ENCODE assay signal across 8 cellular contexts in genomic region chr2:38076710-38077430, GRCh38. TPM values are rescaled to one million over a fixed set of nuclear protein-coding genes. Genes with fewer than 3 reads are reported as not detected.
A peak's percentile ranks its signal among the peaks of the same experiment; 100 is the strongest.
DNase-seq lines count a peak whose midpoint lies in the region; ATAC-seq, FAIRE-seq and TF ChIP-seq lines count a peak whose summit lies in the region.

No MANE protein-coding gene starts in this region.

- H3K27me3 ChIP-seq in HL-60 (ENCODE audit: insufficient read depth, poor library complexity, severe bottlenecking) (no peaks in the 10 kb centered on the region), body of pancreas (no peaks in the 10 kb centered on the region), keratinocyte (ENCODE audit: control insufficient read depth, extremely low read depth, insufficient read depth, low read length) (peaks cover 33% of the 10 kb centered on the region)

- TF ChIP-seq CTCF in HL-60 (IDR thresholded peaks at IDR 0.05; ENCODE audit: insufficient read depth, low read length), result no peak
- peak in 4 of 7 experiments; percentile 21 to 37 (median 35) for TF ChIP-seq CTCF in body of pancreas (IDR thresholded peaks at IDR 0.05)
- peak in 2 of 3 experiments; percentile 10 to 57 for TF ChIP-seq CTCF in keratinocyte (optimal IDR thresholded peaks at IDR 0.05 in 1 of 3, IDR thresholded peaks at IDR 0.05 in 1 of 3, conservative IDR thresholded peaks at IDR 0.05 in 1 of 3; ENCODE audit: extremely low read depth in 1 of 3, insufficient read depth in 2 of 3, low read length in 3 of 3)

- H3K4me2 ChIP-seq in keratinocyte (ENCODE audit: control insufficient read depth, extremely low read depth, insufficient read depth, low read depth, low read length), result peak overlapping the region; percentile 89

- H3K9me3 ChIP-seq in body of pancreas (no peaks in the 10 kb centered on the region), keratinocyte (ENCODE audit: control insufficient read depth, low read depth, low read length) (peaks cover 3% of the 10 kb centered on the region)

- DNase-seq in CMK (ENCODE audit: low read depth) (peak; percentile 26), HL-60 (ENCODE audit: low read depth in 1 of 2, low spot score in 1 of 2) (peak; percentile 96 to 97), SIG-M5 (lab: John Stamatoyannopoulos, UW) (peak; percentile 4), body of pancreas (peak; percentile 62 to 68 (median 66)), keratinocyte (ENCODE audit: low read depth, low spot score) (no peak), NCI-H446 treated with DMSO at 0.1 percent for 48 hours (lab: John Stamatoyannopoulos, UW) (no peak)
- DNase-seq in stimulated activated CD4-positive, alpha-beta T cell treated with anti-CD3 and anti-CD28 coated beads, Interleukin-15, amount 100 ng/mL, for 48 hours (ENCODE audit: low read depth in 2 of 2), result peak; percentile 63 to 73

- dilution Hi-C loops in keratinocyte (cut with MboI; ENCODE audit: extremely low pct_ligation_motif_present, low sequenced_read_pairs), result no loop called here

- intact Hi-C loops in body of pancreas (cut with DNase I), result loop anchor here (10.0 kb wide), 1 partner anchor 198 kb away; no protein-coding TSS in a partner anchor

- H3K36me3 ChIP-seq in body of pancreas (replicated peaks in 1 of 2; ENCODE audit: insufficient read depth in 1 of 2, low read depth in 2 of 2), result no peaks in the 10 kb centered on the region
- H3K36me3 ChIP-seq in keratinocyte (ENCODE audit: control insufficient read depth in 2 of 2, extremely low read depth in 1 of 2, insufficient read depth in 2 of 2, low read length in 2 of 2), result no peaks in the 10 kb centered on the region

- no peaks in the 10 kb centered on the region for H3K79me2 ChIP-seq in keratinocyte (ENCODE audit: control insufficient read depth, insufficient read depth, low read length)

- H3K9ac ChIP-seq in keratinocyte (ENCODE audit: control insufficient read depth, extremely low read depth, insufficient read depth, low read length), result peak overlapping the region; percentile 74

- 0% methylated on average over 5 to 70 of the region's 76 CpGs for WGBS in body of pancreas, 2 donors

- FAIRE-seq in keratinocyte (lab: Jason Lieb, UNC), result no peak

- H4K20me1 ChIP-seq in keratinocyte (ENCODE audit: control insufficient read depth, extremely low read depth, insufficient read depth, low read length), result no peaks in the 10 kb centered on the region

- no peaks in the 10 kb centered on the region for H3K9me1 ChIP-seq in keratinocyte (ENCODE audit: control insufficient read depth, extremely low read depth, insufficient read depth, low read length)

- ATAC-seq in GM19452 (IDR thresholded peaks at IDR 0.05; ENCODE audit: unreplicated experiment), result peak; percentile 49
- peak; percentile 76 for ATAC-seq in body of pancreas

- H3K4me3 ChIP-seq in HL-60 (replicated peaks; ENCODE audit: insufficient read depth, low read length) (peak overlapping the region; percentile 53), body of pancreas (peak overlapping the region in 1 of 2 donors; percentile 37), keratinocyte (ENCODE audit: control insufficient read depth in 2 of 3, extremely low read depth in 1 of 3, insufficient read depth in 2 of 3, low read depth in 1 of 3, low read length in 3 of 3) (peak overlapping the region; percentile 42 to 76 (median 72))

- peaks cover 37% of the 10 kb centered on the region for H3K4me1 ChIP-seq in body of pancreas
- peaks cover 20% of the 10 kb centered on the region for H3K4me1 ChIP-seq in keratinocyte (ENCODE audit: control insufficient read depth, extremely low read depth, insufficient read depth, low read length)

- H3K27ac ChIP-seq in HL-60 (replicated peaks), result peak overlapping the region; percentile 89
- H3K27ac ChIP-seq in body of pancreas, result peak overlapping the region; percentile 42 to 89 (median 80)
- H3K27ac ChIP-seq in keratinocyte (ENCODE audit: control insufficient read depth, insufficient read depth, low read length), result peak overlapping the region; percentile 26

- peak; percentile 21 to 49 (median 29) for TF ChIP-seq POLR2A in body of pancreas (IDR thresholded peaks at IDR 0.05)

- peak overlapping the region; percentile 65 for H2AFZ ChIP-seq in keratinocyte (ENCODE audit: control insufficient read depth, low read length)

RNA-seq across cellular contexts. Expression of gene CYP1B1, which starts 0.9 kb away (rescaled TPM):
- 10 to 100 TPM in 1 of 2 donors, 1 to 10 TPM in 1; 9.1 to 22.4 TPM for total RNA-seq in body of pancreas
- polyA plus RNA-seq in keratinocyte, result 0.65 to 2.2 TPM (median 1.6 TPM) in 3 replicates
- 1.2 TPM for polyA plus RNA-seq in keratinocyte (2011; ENCODE audit: low read depth)
- 0.88 and 1.4 TPM in 2 replicates for polyA plus RNA-seq in keratinocyte (2011; cell fraction: cytosol; rRNA removed)
- polyA plus RNA-seq in keratinocyte (2011; cell fraction: nucleus; rRNA removed), result 5.2 and 6.2 TPM in 2 replicates
- polyA plus RNA-seq in keratinocyte (2012; ENCODE audit: low replicate concordance), result 0.85 and 2.3 TPM in 2 replicates
- 3.5 to 6.0 TPM (median 5.8 TPM) in 3 replicates for polyA minus RNA-seq in keratinocyte
- polyA minus RNA-seq in keratinocyte (2011; cell fraction: cytosol; rRNA and poly(A)+ RNA removed), result 2.5 TPM
- polyA minus RNA-seq in keratinocyte (2011; cell fraction: nucleus; rRNA and poly(A)+ RNA removed), result 11.6 TPM in 2 replicates

Comparison
In these comparisons a context has a peak if more than half of its experiments do, and no peak if none do; other contexts are left out.
1. DNase-seq: peak in CMK (single experiment), HL-60 (2 of 2), SIG-M5 (single experiment), body of pancreas (4 of 4) and stimulated activated CD4-positive, alpha-beta T cell treated with anti-CD3 and anti-CD28 coated beads, Interleukin-15, amount 100 ng/mL, for 48 hours (2 of 2); none in keratinocyte (single experiment) and NCI-H446 treated with DMSO at 0.1 percent for 48 hours (single experiment).
2. H3K27ac ChIP-seq: peak in every context shown above with its lines; median percentile 89 in HL-60; 80 in body of pancreas; 26 in keratinocyte.